In genomic region chr1:244801246-244801645, GRCh38 we compare ENCODE assay signal across 8 cellular contexts. TPM values are rescaled to one million over a fixed set of nuclear protein-coding genes. Genes with fewer than 3 reads are reported as not detected.
DNase-seq lines count a peak whose midpoint lies in the region; ATAC-seq, FAIRE-seq and TF ChIP-seq lines count a peak whose summit lies in the region.

No MANE protein-coding gene starts in this region.

- ATAC-seq in A549 = peak; percentile 75 to 79; a peak in 4 of 6 replicates
- ATAC-seq in GM18505 (IDR thresholded peaks at IDR 0.05; ENCODE audit: unreplicated experiment) = peak; percentile 85
- ATAC-seq in HG03175 (IDR thresholded peaks at IDR 0.05; ENCODE audit: unreplicated experiment) = peak; percentile 69
- ATAC-seq in heart left ventricle = peak in 3 of 4 donors; percentile 42 to 63 (median 49)

- H3K27ac ChIP-seq in A549 = no peak overlapping the region
- H3K27ac ChIP-seq in heart left ventricle = no peak overlapping the region

- WGBS in A549 (ENCODE audit: missing lambda C conversion rate) = 18% methylated on average over 14 of the region's 14 CpGs
- 45 to 51% (median 49%) methylated on average over 14 of the region's 14 CpGs for WGBS in heart left ventricle, 4 donors

- peak overlapping the region; percentile 37 for H3K4me2 ChIP-seq in A549

- H3K4me3 ChIP-seq in A549 = no peak overlapping the region
- no peak overlapping the region for H3K4me3 ChIP-seq in heart left ventricle

- H3K4me1 ChIP-seq in A549 (no peaks in the 10 kb centered on the region), heart left ventricle (peaks cover 0 to 4% (median 0%) of the 10 kb centered on the region in 12 donors)

- POLR2A ChIA-PET in A549 (lab: Yijun Ruan, JAX) = interaction anchor here (1.0 kb wide), 1 partner anchor 33 kb away, joined by 4 read pairs; no protein-coding TSS in a partner anchor

- CTCF ChIA-PET in A549 (lab: Yijun Ruan, JAX) = interaction anchor here (0.6 to 3.7 kb wide), 29 partner anchors 8 to 352 kb away, joined by 3 to 24 read pairs (median 4); partner anchors contain the start of gene HNRNPU

- no peak for TF ChIP-seq EP300 in A549 (IDR thresholded peaks at IDR 0.05)

- H3K36me3 ChIP-seq in heart left ventricle = no peaks in the 10 kb centered on the region

- TF ChIP-seq POLR2A in A549 (IDR thresholded peaks at IDR 0.05; ENCODE audit: low read length) = no peak
- TF ChIP-seq POLR2A in GM18505 (IDR thresholded peaks at IDR 0.05; ENCODE audit: borderline replicate concordance, extremely low read depth, insufficient read depth, insufficient read length) = no peak
- TF ChIP-seq POLR2A in heart left ventricle (IDR thresholded peaks at IDR 0.05) = no peak

- H3K27me3 ChIP-seq in heart left ventricle = no peaks in the 10 kb centered on the region

- TF ChIP-seq RAD21 in A549 (conservative IDR thresholded peaks at IDR 0.05 in 1 of 2, IDR thresholded peaks at IDR 0.05 in 1 of 2) = peak; percentile 65 to 73

- no peak for FAIRE-seq in A549 (lab: Jason Lieb, UNC)

- peak; percentile 62 for TF ChIP-seq CTCF in A549 (IDR thresholded peaks at IDR 0.05)
- TF ChIP-seq CTCF in heart left ventricle (IDR thresholded peaks at IDR 0.05) = peak; percentile 49 to 73 (median 63)

- intact Hi-C loops in heart left ventricle (cut with DNase I) = loop anchor here in 9 of 10 donors (1.0 to 5.0 kb wide), 4 partner anchors 241 to 244 kb away; no protein-coding TSS in a partner anchor

- DNase-seq in A549 (ENCODE audit: low read depth in 1 of 2, low spot score in 1 of 2) = peak; percentile 57 to 67
- DNase-seq in RKO (ENCODE audit: low spot score) = peak; percentile 77
- peak; percentile 30 for DNase-seq in activated gamma-delta T cell treated with anti-CD3 and anti-CD28 coated beads, Interleukin-2, amount 50 U/mL, for 16 hours (ENCODE audit: low read depth)
- peak in 2 of 5 donors; percentile 30 to 38 for DNase-seq in heart left ventricle
- peak; percentile 43 to 51 for DNase-seq in stimulated activated CD4-positive, alpha-beta T cell treated with anti-CD3 and anti-CD28 coated beads, Interleukin-2, amount 100 ng/mL, for 24 hours
- DNase-seq in mucosa of gallbladder (ENCODE audit: low spot score) = no peak

- H3K9me3 ChIP-seq in A549 (no peaks in the 10 kb centered on the region), heart left ventricle (no peaks in the 10 kb centered on the region)

TF ChIP-seq in A549, 52 proteins besides CTCF, POLR2A, EP300 and RAD21:
- TF ChIP-seq SMC3 (IDR thresholded peaks at IDR 0.05) (peak; percentile 64), ESRRA (IDR thresholded peaks at IDR 0.05; ENCODE audit: borderline replicate concordance, low read length) (no peak), CEBPB (IDR thresholded peaks at IDR 0.05) (peak in 1 of 2 experiments; percentile 38; a peak in 1 of 4 replicates)

RNA-seq across cellular contexts. Expression of gene COX20, which starts 34.2 kb away (rescaled TPM):
- polyA plus RNA-seq in A549 (2011; rRNA removed) = 28.1 and 65.4 TPM in 2 replicates
- 12.6 and 14.4 TPM in 2 replicates for polyA plus RNA-seq in A549 (2012; cell fraction: cytosol; rRNA removed)
- polyA plus RNA-seq in A549 (2012; cell fraction: nucleus; rRNA removed) = 3.5 and 6.2 TPM in 2 replicates
- 64.4 to 78.2 TPM (median 74.6 TPM) in 3 replicates for polyA plus RNA-seq in A549 (2017; fragmentation: RNase III; extraction: RNeasy Plus Mini Kit Qiagen cat#74134 plus additional on column Dnase treatment)
- 6.1 and 6.7 TPM in 2 replicates for polyA minus RNA-seq in A549 (2011; rRNA and poly(A)+ RNA removed)
- 10 to 100 TPM; 43.5 to 77.4 (median 59.8) TPM for total RNA-seq in heart left ventricle
- 100 to 1,000 TPM in 1 of 2 donors, 10 to 100 TPM in 1; 58.3 to 122 TPM for polyA plus RNA-seq in heart left ventricle
- 27.5 TPM for total RNA-seq in mucosa of gallbladder
